In genomic region chr20:50559856-50560623, GRCh38 we compare ENCODE assay signal across 1 cellular context.
TF ChIP-seq lines count a peak whose summit lies in the region.

No MANE protein-coding gene starts in this region.

TF ChIP-seq in HCT116, 20 proteins besides CTCF, POLR2A, EP300 and RAD21 (continued from another document):
- TF ChIP-seq REST (IDR thresholded peaks at IDR 0.05; ENCODE audit: low read depth) (no peak), SIN3A (IDR thresholded peaks at IDR 0.05; ENCODE audit: low read depth) (no peak), MAX (IDR thresholded peaks at IDR 0.05) (no peak)
